12 cellular contexts compared by ENCODE assay signal in the genomic region with DNA sequence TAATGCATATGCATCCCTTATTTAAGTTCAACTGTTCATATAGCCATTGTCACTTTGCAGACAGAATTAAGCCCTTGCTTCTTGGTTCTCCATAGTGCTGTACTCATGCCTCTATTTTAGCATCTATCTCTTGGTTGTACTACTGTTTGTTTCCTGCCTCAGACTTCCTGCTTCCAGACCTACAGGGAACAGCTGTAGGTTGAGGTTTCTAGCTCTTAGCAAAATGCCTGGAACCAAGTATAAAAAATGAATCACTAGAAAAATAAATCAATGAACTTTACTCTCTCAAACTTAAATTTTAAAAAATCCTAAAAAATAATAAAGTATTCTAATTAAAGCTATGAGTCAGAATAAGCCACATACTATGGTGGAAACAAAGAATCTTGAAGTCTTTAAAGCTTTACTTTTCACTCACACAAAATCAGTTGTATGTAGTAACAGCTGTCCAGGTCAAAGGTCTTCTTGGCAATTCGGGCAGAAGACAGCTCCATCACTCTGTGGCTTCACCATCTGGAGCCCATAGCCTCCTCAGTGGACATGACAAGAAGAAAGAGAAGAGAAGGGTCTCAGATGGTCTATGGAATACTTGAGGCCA.
A peak's percentile ranks its signal among the peaks of the same experiment; 100 is the strongest.
DNase-seq lines count a peak whose midpoint lies in the region; ATAC-seq and TF ChIP-seq lines count a peak whose summit lies in the region.
"Had no signal": no experiment of that assay in that cellular context is flagged by ENCODE, and none has a peak within 500 bp of the region (broad histone marks: within the 10 kb centered on the region; RNA-seq: fewer than 3 reads in every experiment).

No MANE protein-coding gene starts in this region.

- no peaks in the 10 kb centered on the region for H3K4me1 ChIP-seq in left ventricle myocardium inferior

- no peaks in the 10 kb centered on the region for H3K36me3 Mint-ChIP-seq in activated CD4-positive, alpha-beta T cell treated with anti-CD3 and anti-CD28 coated beads for 36 hours (ENCODE audit: low read depth)
- no peaks in the 10 kb centered on the region for H3K36me3 Mint-ChIP-seq in HFFc6 (ENCODE audit: low read depth)
- H3K36me3 Mint-ChIP-seq: CD4-positive, CD25-positive, alpha-beta regulatory T cell had no signal

- H3K27ac ChIP-seq in left ventricle myocardium inferior (replicated peaks): no peak overlapping the region
- H3K27ac ChIP-seq: BLaER1 treated with 17β-estradiol and CSF1 and Interleukin-3, amounts not matched to agents 10 nM and 100 nM had no signal

- no peak for ATAC-seq in activated CD4-positive, alpha-beta T cell treated with anti-CD3 and anti-CD28 coated beads for 36 hours
- ATAC-seq: GM12878 had no signal

- peak; percentile 79 for DNase-seq in EH (ENCODE audit: low read depth)
- peak; percentile 10 for DNase-seq in RPMI7951 (ENCODE audit: low read depth)
- DNase-seq in fibroblast of peridontal ligament (ENCODE audit: extremely low read depth): peak; percentile 87
- no peak for DNase-seq in activated CD4-positive, alpha-beta T cell treated with anti-CD3 and anti-CD28 coated beads for 36 hours
- no peak for DNase-seq in pons (ENCODE audit: low spot score)
- DNase-seq in HFFc6: no peak
- no peak for DNase-seq in left ventricle myocardium inferior
- DNase-seq: AML-193; CD4-positive, CD25-positive, alpha-beta regulatory T cell; DMS53 had no signal

- intact Hi-C loops in activated CD4-positive, alpha-beta T cell treated with anti-CD3 and anti-CD28 coated beads for 36 hours (cut with DNase I, micrococcal nuclease): no loop called here
- intact Hi-C loops in left ventricle myocardium inferior (cut with micrococcal nuclease): no loop called here

- no peak overlapping the region for H3K27ac Mint-ChIP-seq in activated CD4-positive, alpha-beta T cell treated with anti-CD3 and anti-CD28 coated beads for 36 hours
- no peak overlapping the region for H3K27ac Mint-ChIP-seq in HFFc6
- H3K27ac Mint-ChIP-seq: CD4-positive, CD25-positive, alpha-beta regulatory T cell had no signal

- CTCF ChIA-PET in activated CD4-positive, alpha-beta T cell treated with anti-CD3 and anti-CD28 coated beads for 36 hours (lab: Charles Lee): no interaction called here

- no peak overlapping the region for H3K4me3 ChIP-seq in left ventricle myocardium inferior
- H3K4me3 ChIP-seq: BLaER1 treated with 17β-estradiol and CSF1 and Interleukin-3, amounts not matched to agents 10 nM and 100 nM; GM12878 had no signal

- no peaks in the 10 kb centered on the region for H3K9me3 Mint-ChIP-seq in activated CD4-positive, alpha-beta T cell treated with anti-CD3 and anti-CD28 coated beads for 36 hours (ENCODE audit: low read depth)
- H3K9me3 Mint-ChIP-seq in HFFc6: no peaks in the 10 kb centered on the region; the same call in 1 of the 2 replicates

- TF ChIP-seq CTCF in HFFc6 (IDR thresholded peaks at IDR 0.05) (no peak), left ventricle myocardium inferior (IDR thresholded peaks at IDR 0.05; ENCODE audit: borderline replicate concordance) (no peak)

- H3K4me3 Mint-ChIP-seq in activated CD4-positive, alpha-beta T cell treated with anti-CD3 and anti-CD28 coated beads for 36 hours: no peak overlapping the region
- H3K4me3 Mint-ChIP-seq in HFFc6: no peak overlapping the region
- H3K4me3 Mint-ChIP-seq: CD4-positive, CD25-positive, alpha-beta regulatory T cell had no signal

- POLR2A ChIA-PET in activated CD4-positive, alpha-beta T cell treated with anti-CD3 and anti-CD28 coated beads for 36 hours (lab: Charles Lee): no interaction called here

- peaks cover 12% of the 10 kb centered on the region for H3K9me3 ChIP-seq in left ventricle myocardium inferior (replicated peaks)
- H3K9me3 ChIP-seq: BLaER1 treated with 17β-estradiol and CSF1 and Interleukin-3, amounts not matched to agents 10 nM and 100 nM had no signal

- H3K4me1 Mint-ChIP-seq in activated CD4-positive, alpha-beta T cell treated with anti-CD3 and anti-CD28 coated beads for 36 hours: no peaks in the 10 kb centered on the region
- H3K4me1 Mint-ChIP-seq in HFFc6 (ENCODE audit: low read depth): no peaks in the 10 kb centered on the region
- H3K4me1 Mint-ChIP-seq: CD4-positive, CD25-positive, alpha-beta regulatory T cell had no signal

- no peaks in the 10 kb centered on the region for H3K27me3 ChIP-seq in left ventricle myocardium inferior (ENCODE audit: low read depth)
- H3K27me3 ChIP-seq: BLaER1 treated with 17β-estradiol and CSF1 and Interleukin-3, amounts not matched to agents 10 nM and 100 nM had no signal

- H3K36me3 ChIP-seq in left ventricle myocardium inferior: no peaks in the 10 kb centered on the region
- H3K36me3 ChIP-seq: BLaER1 treated with 17β-estradiol and CSF1 and Interleukin-3, amounts not matched to agents 10 nM and 100 nM had no signal

- H3K27me3 Mint-ChIP-seq in activated CD4-positive, alpha-beta T cell treated with anti-CD3 and anti-CD28 coated beads for 36 hours: no peaks in the 10 kb centered on the region
- no peaks in the 10 kb centered on the region for H3K27me3 Mint-ChIP-seq in HFFc6 (ENCODE audit: insufficient read depth)
- H3K27me3 Mint-ChIP-seq: CD4-positive, CD25-positive, alpha-beta regulatory T cell had no signal

Comparison
In these comparisons a context has a peak if more than half of its experiments do, and no peak if none do; other contexts are left out.
1. DNase-seq: peak in EH (single experiment), RPMI7951 (single experiment) and fibroblast of peridontal ligament (single experiment); none in activated CD4-positive, alpha-beta T cell treated with anti-CD3 and anti-CD28 coated beads for 36 hours (single experiment), pons (single experiment), HFFc6 (single experiment) and left ventricle myocardium inferior (single experiment).